In genomic region chr2:16477648-16478047, GRCh38 we compare ENCODE assay signal across 34 cellular contexts.
"Had no signal": no experiment of that assay in that cellular context is flagged by ENCODE, and none has a peak within 500 bp of the region (broad histone marks: within the 10 kb centered on the region; RNA-seq: fewer than 3 reads in every experiment).

No MANE protein-coding gene starts in this region.

- DNase-seq: Karpas-422, Kasumi-1, MG63, MM.1S, MV-4-11, NCI-H1048, NCI-H1092, NCI-H1092 treated with DMSO at 0.1 percent for 48 hours, NCI-H1105, NCI-H1105 treated with DMSO at 0.1 percent for 48 hours, NCI-H1417, NCI-H1417 treated with DMSO at 0.1 percent for 48 hours, NCI-H1436, NCI-H1436 treated with DMSO at 0.1 percent for 48 hours, NCI-H146, NCI-H1694, NCI-H1694 treated with DMSO at 0.1 percent for 48 hours, NCI-H187, NCI-H187 treated with DMSO at 0.1 percent for 48 hours, NCI-H1930, NCI-H2029, NCI-H2029 treated with DMSO at 0.1 percent for 48 hours, NCI-H2081, NCI-H2081 treated with DMSO at 0.1 percent for 48 hours, NCI-H2107, NCI-H2171, NCI-H2171 treated with DMSO at 0.1 percent for 48 hours, NCI-H2227 treated with DMSO at 0.1 percent for 48 hours, NCI-H345, NCI-H446, NCI-H446 treated with DMSO at 0.1 percent for 48 hours, NCI-H510A, NCI-H510A treated with DMSO at 0.1 percent for 48 hours, NCI-H524 treated with DMSO at 0.1 percent for 48 hours had no signal

- H3K4me3 ChIP-seq: MG63 had no signal

- H3K36me3 ChIP-seq: MG63 had no signal

- H3K27me3 ChIP-seq: MG63 had no signal

- H3K9me3 ChIP-seq: MG63 had no signal
